8 cellular contexts compared by ENCODE assay signal in genomic region chr19:44653977-44654784, GRCh38. TPM values are rescaled to one million over a fixed set of nuclear protein-coding genes. Genes with fewer than 3 reads are reported as not detected.
DNase-seq lines count a peak whose midpoint lies in the region; ATAC-seq, FAIRE-seq and TF ChIP-seq lines count a peak whose summit lies in the region.

No MANE protein-coding gene starts in this region.

- H3K9ac ChIP-seq in HepG2 (ENCODE audit: insufficient read depth, low read depth, low read length), result no peak overlapping the region

- H3K4me3 ChIP-seq in AG10803 (ENCODE audit: low read length) (no peak overlapping the region), HL-60 (replicated peaks; ENCODE audit: insufficient read depth, low read length) (no peak overlapping the region), bronchial epithelial cell (ENCODE audit: low read depth, low read length) (no peak overlapping the region), HepG2 (replicated peaks in 1 of 3; ENCODE audit: insufficient read depth in 1 of 3, low read depth in 2 of 3, low read length in 3 of 3) (no peak overlapping the region)

- no peaks in the 10 kb centered on the region for H3K79me2 ChIP-seq in HepG2 (ENCODE audit: insufficient read depth, low read length)

- no peak for TF ChIP-seq POLR2A in HepG2 (IDR thresholded peaks at IDR 0.05; ENCODE audit: insufficient read depth in 1 of 2, low read depth in 2 of 2, low read length in 2 of 2)

- FAIRE-seq in bronchial epithelial cell (lab: Jason Lieb, UNC) (no peak), HepG2 (lab: Jason Lieb, UNC) (no peak)

- H3K36me3 ChIP-seq in bronchial epithelial cell (ENCODE audit: control insufficient read depth, insufficient read depth, low read length), result peaks cover 32% of the 10 kb centered on the region
- peaks cover 48 to 85% of the 10 kb centered on the region in 2 experiments for H3K36me3 ChIP-seq in HepG2 (replicated peaks in 1 of 2; ENCODE audit: control insufficient read depth in 1 of 2, insufficient read depth in 2 of 2, low read length in 2 of 2)

- peak; percentile 75 for ATAC-seq in HepG2

- H2AFZ ChIP-seq in HepG2 (ENCODE audit: low read length), result no peak overlapping the region

- no peak overlapping the region for H3K4me2 ChIP-seq in HepG2 (ENCODE audit: low read depth, low read length)

- H3K4me1 ChIP-seq in HepG2 (ENCODE audit: insufficient read depth, low read length), result no peaks in the 10 kb centered on the region

- no peak for TF ChIP-seq EP300 in HepG2 (IDR thresholded peaks at IDR 0.05; ENCODE audit: low read depth in 2 of 2, low read length in 2 of 2)
- TF ChIP-seq EP300 in HepG2 (CRISPR knock-in tag; IDR thresholded peaks at IDR 0.05; ENCODE audit: borderline replicate concordance), result no peak

- no peaks in the 10 kb centered on the region for H4K20me1 ChIP-seq in HepG2 (ENCODE audit: insufficient read depth, low read length)

- peak; percentile 50; the same call in 1 of the 2 replicates for TF ChIP-seq RAD21 in HepG2 (CRISPR knock-in tag; IDR thresholded peaks at IDR 0.05)

- intact Hi-C loops in HepG2 (cut with micrococcal nuclease; ENCODE audit: unreplicated experiment), result no loop called here

- TF ChIP-seq CTCF in AG10803 (conservative IDR thresholded peaks at IDR 0.05; ENCODE audit: low read length), result peak; percentile 70
- peak; percentile 74 for TF ChIP-seq CTCF in HL-60 (IDR thresholded peaks at IDR 0.05; ENCODE audit: insufficient read depth, low read length)
- TF ChIP-seq CTCF in VCaP (conservative IDR thresholded peaks at IDR 0.05), result peak; percentile 89
- peak; percentile 83 for TF ChIP-seq CTCF in bronchial epithelial cell (IDR thresholded peaks at IDR 0.05; ENCODE audit: insufficient read depth, low read length, severe bottlenecking)
- TF ChIP-seq CTCF in HepG2 (CRISPR knock-in tag; IDR thresholded peaks at IDR 0.05), result peak; percentile 80

- H3K27ac ChIP-seq in HL-60 (replicated peaks), result no peak overlapping the region
- H3K27ac ChIP-seq in VCaP, result no peak overlapping the region
- H3K27ac ChIP-seq in HepG2 (ENCODE audit: extremely low read length, insufficient read depth, low read length), result no peak overlapping the region

- H3K27me3 ChIP-seq in HL-60 (ENCODE audit: insufficient read depth, poor library complexity, severe bottlenecking) (no peaks in the 10 kb centered on the region), bronchial epithelial cell (ENCODE audit: control insufficient read depth, insufficient read depth, low read length) (no peaks in the 10 kb centered on the region), HepG2 (ENCODE audit: control insufficient read depth in 1 of 2, insufficient read depth in 2 of 2, low read length in 2 of 2) (no peaks in the 10 kb centered on the region)

- WGBS in HepG2 (ENCODE audit: low lambda C conversion rate), result 80% methylated on average over 16 of the region's 16 CpGs

- H3K9me3 ChIP-seq in HepG2 (ENCODE audit: low read length), result no peaks in the 10 kb centered on the region

- in situ Hi-C loops in HepG2 (cut with HindIII; ENCODE audit: extremely low pct_ligation_motif_present, low pct_unique_long_range_greater_than_20kb), result no loop called here

- BruUV-seq in HepG2 (replicated peaks; lab: Mats Ljungman, UMichigan), result TSS peak; percentile 27

- POLR2A ChIA-PET in HepG2 (lab: Yijun Ruan, JAX), result interaction anchor here (0.6 to 3.4 kb wide), 10 partner anchors 9 to 83 kb away, joined by 3 to 22 read pairs (median 6); partner anchors contain the start of genes IGSF23 and PVR

- DNase-seq in AG10803 (ENCODE audit: low read depth) (peak; percentile 63), GM19240 (ENCODE audit: insufficient read length, low spot score) (peak; percentile 92), HL-60 (ENCODE audit: low read depth in 1 of 2, low spot score in 1 of 2) (peak; percentile 46 to 85), bronchial epithelial cell (ENCODE audit: low read depth) (peak; percentile 56), HepG2 (ENCODE audit: low spot score) (peak; percentile 36), SHP77 treated with DMSO at 0.1 percent for 48 hours (lab: John Stamatoyannopoulos, UW) (no peak)
- peak; percentile 48 for DNase-seq in stimulated activated CD8-positive, alpha-beta memory T cell treated with anti-CD3 and anti-CD28 coated beads, Interleukin-15, amount 100 ng/mL, for 1 hour (ENCODE audit: low read depth)

- CTCF ChIA-PET in HepG2 (lab: Yijun Ruan, JAX; ENCODE audit: low intra/inter-chr PET ratio, low total read pairs), result interaction anchor here (1.9 to 5.4 kb wide), 3 partner anchors 43 to 83 kb away, joined by 5 to 45 read pairs (median 21); no protein-coding TSS in a partner anchor

RNA-seq across cellular contexts. Expression of gene PVR, which starts 10.5 kb away (rescaled TPM):
- total RNA-seq in bronchial epithelial cell (84.6 and 102 TPM in 2 replicates), HepG2 (2016; rRNA removed; fragmentation: Illumina TruSeq; extraction: Trizol) (18.4 and 43.4 TPM in 2 replicates)
- 5.4 and 5.5 TPM in 2 replicates for total RNA-seq in HepG2 (2016; cell fraction: cytosol; rRNA removed; fragmentation: Illumina TruSeq; extraction: Trizol; ENCODE audit: low read depth)
- total RNA-seq in HepG2 (2016; cell fraction: insoluble cytoplasmic fraction; rRNA removed; fragmentation: Illumina TruSeq; extraction: Trizol), result 16.1 and 39.6 TPM in 2 replicates
- total RNA-seq in HepG2 (2016; cell fraction: membrane; rRNA removed; fragmentation: Illumina TruSeq; extraction: Trizol), result 18.0 and 18.1 TPM in 2 replicates
- total RNA-seq in HepG2 (2016; cell fraction: nucleus; rRNA removed; fragmentation: Illumina TruSeq; extraction: Trizol), result 37.4 and 45.5 TPM in 2 replicates
- polyA plus RNA-seq in HepG2 (2011; rRNA removed), result 46.6 and 59.5 TPM in 2 replicates
- 53.0 and 55.6 TPM in 2 replicates for polyA plus RNA-seq in HepG2 (2011; cell fraction: cytosol; rRNA removed)
- 60.5 and 72.7 TPM in 2 replicates for polyA plus RNA-seq in HepG2 (2011; cell fraction: nucleus; rRNA removed)
- polyA plus RNA-seq in HepG2 (2012), result 26.0 and 35.8 TPM in 2 replicates
- 4.1 and 4.5 TPM in 2 replicates for polyA plus RNA-seq in HepG2 (2016; cell fraction: cytosol; fragmentation: Illumina TruSeq; extraction: Trizol; ENCODE audit: low read depth)
- 14.1 and 16.5 TPM in 2 replicates for polyA plus RNA-seq in HepG2 (2016; cell fraction: insoluble cytoplasmic fraction; fragmentation: Illumina TruSeq; extraction: Trizol; ENCODE audit: low read depth)
- polyA plus RNA-seq in HepG2 (2016; cell fraction: membrane; fragmentation: Illumina TruSeq; extraction: Trizol; ENCODE audit: low read depth), result 9.4 and 9.9 TPM in 2 replicates
- 59.3 and 60.4 TPM in 2 replicates for polyA plus RNA-seq in HepG2 (2016; cell fraction: nucleus; fragmentation: Illumina TruSeq; extraction: Trizol; ENCODE audit: insufficient read depth, low read depth)
- polyA minus RNA-seq in HepG2 (2011; rRNA and poly(A)+ RNA removed; ENCODE audit: low replicate concordance), result 69.1 and 105 TPM in 2 replicates
- polyA minus RNA-seq in HepG2 (2011; cell fraction: cytosol; rRNA and poly(A)+ RNA removed), result 34.7 and 43.2 TPM in 2 replicates
- polyA minus RNA-seq in HepG2 (2011; cell fraction: nucleus; rRNA and poly(A)+ RNA removed), result 56.0 and 67.4 TPM in 2 replicates

RNA-seq across cellular contexts. Expression of gene CEACAM19, which starts 17.1 kb away (rescaled TPM):
- total RNA-seq in bronchial epithelial cell (0.53 and 2.7 TPM in 2 replicates), HepG2 (2016; rRNA removed; fragmentation: Illumina TruSeq; extraction: Trizol) (0.66 and 1.3 TPM in 2 replicates)
- 0.18 and 0.30 TPM in 2 replicates for total RNA-seq in HepG2 (2016; cell fraction: cytosol; rRNA removed; fragmentation: Illumina TruSeq; extraction: Trizol; ENCODE audit: low read depth)
- total RNA-seq in HepG2 (2016; cell fraction: insoluble cytoplasmic fraction; rRNA removed; fragmentation: Illumina TruSeq; extraction: Trizol), result 0.22 and 1.3 TPM in 2 replicates
- total RNA-seq in HepG2 (2016; cell fraction: membrane; rRNA removed; fragmentation: Illumina TruSeq; extraction: Trizol), result 0.38 and 0.65 TPM in 2 replicates
- total RNA-seq in HepG2 (2016; cell fraction: nucleus; rRNA removed; fragmentation: Illumina TruSeq; extraction: Trizol), result 2.7 and 2.8 TPM in 2 replicates
- 4.0 and 6.3 TPM in 2 replicates for polyA plus RNA-seq in HepG2 (2011; rRNA removed)
- polyA plus RNA-seq in HepG2 (2011; cell fraction: cytosol; rRNA removed), result 1.3 and 1.5 TPM in 2 replicates
- 16.3 and 18.1 TPM in 2 replicates for polyA plus RNA-seq in HepG2 (2011; cell fraction: nucleus; rRNA removed)
- polyA plus RNA-seq in HepG2 (2012), result 4.6 and 6.9 TPM in 2 replicates
- polyA plus RNA-seq in HepG2 (2016; cell fraction: cytosol; fragmentation: Illumina TruSeq; extraction: Trizol; ENCODE audit: low read depth), result 0.32 and 0.38 TPM in 2 replicates
- polyA plus RNA-seq in HepG2 (2016; cell fraction: insoluble cytoplasmic fraction; fragmentation: Illumina TruSeq; extraction: Trizol; ENCODE audit: low read depth), result 0.47 and 0.99 TPM in 2 replicates
- 0.88 and 0.98 TPM in 2 replicates for polyA plus RNA-seq in HepG2 (2016; cell fraction: membrane; fragmentation: Illumina TruSeq; extraction: Trizol; ENCODE audit: low read depth)
- 11.9 and 13.8 TPM in 2 replicates for polyA plus RNA-seq in HepG2 (2016; cell fraction: nucleus; fragmentation: Illumina TruSeq; extraction: Trizol; ENCODE audit: insufficient read depth, low read depth)
- polyA minus RNA-seq in HepG2 (2011; rRNA and poly(A)+ RNA removed; ENCODE audit: low replicate concordance), result 6.6 and 9.0 TPM in 2 replicates
- polyA minus RNA-seq in HepG2 (2011; cell fraction: cytosol; rRNA and poly(A)+ RNA removed), result 0.59 and 0.88 TPM in 2 replicates
- 11.7 and 11.8 TPM in 2 replicates for polyA minus RNA-seq in HepG2 (2011; cell fraction: nucleus; rRNA and poly(A)+ RNA removed)

RNA-seq across cellular contexts. Expression of gene IGSF23, which starts 40.8 kb away (rescaled TPM):
- total RNA-seq in bronchial epithelial cell (not detected in 2 replicates), HepG2 (2016; rRNA removed; fragmentation: Illumina TruSeq; extraction: Trizol) (2.3 and 3.4 TPM in 2 replicates)
- 2.7 and 3.5 TPM in 2 replicates for total RNA-seq in HepG2 (2016; cell fraction: cytosol; rRNA removed; fragmentation: Illumina TruSeq; extraction: Trizol; ENCODE audit: low read depth)
- total RNA-seq in HepG2 (2016; cell fraction: insoluble cytoplasmic fraction; rRNA removed; fragmentation: Illumina TruSeq; extraction: Trizol), result 2.3 and 3.6 TPM in 2 replicates
- total RNA-seq in HepG2 (2016; cell fraction: membrane; rRNA removed; fragmentation: Illumina TruSeq; extraction: Trizol), result 3.3 and 4.5 TPM in 2 replicates
- total RNA-seq in HepG2 (2016; cell fraction: nucleus; rRNA removed; fragmentation: Illumina TruSeq; extraction: Trizol), result 2.9 and 3.3 TPM in 2 replicates
- polyA plus RNA-seq in HepG2 (2011; rRNA removed), result 8.8 and 13.2 TPM in 2 replicates
- 4.8 and 4.9 TPM in 2 replicates for polyA plus RNA-seq in HepG2 (2011; cell fraction: cytosol; rRNA removed)
- polyA plus RNA-seq in HepG2 (2011; cell fraction: nucleus; rRNA removed), result 2.1 and 7.8 TPM in 2 replicates
- polyA plus RNA-seq in HepG2 (2012), result 6.8 and 14.5 TPM in 2 replicates
- polyA plus RNA-seq in HepG2 (2016; cell fraction: cytosol; fragmentation: Illumina TruSeq; extraction: Trizol; ENCODE audit: low read depth), result 2.5 and 3.3 TPM in 2 replicates
- polyA plus RNA-seq in HepG2 (2016; cell fraction: insoluble cytoplasmic fraction; fragmentation: Illumina TruSeq; extraction: Trizol; ENCODE audit: low read depth), result 1.6 and 3.8 TPM in 2 replicates
- 3.3 and 3.9 TPM in 2 replicates for polyA plus RNA-seq in HepG2 (2016; cell fraction: membrane; fragmentation: Illumina TruSeq; extraction: Trizol; ENCODE audit: low read depth)
- 2.7 and 4.2 TPM in 2 replicates for polyA plus RNA-seq in HepG2 (2016; cell fraction: nucleus; fragmentation: Illumina TruSeq; extraction: Trizol; ENCODE audit: insufficient read depth, low read depth)
- 23.1 TPM in 1 of 2 replicates, not detected in the other for polyA minus RNA-seq in HepG2 (2011; rRNA and poly(A)+ RNA removed; ENCODE audit: low replicate concordance)
- polyA minus RNA-seq in HepG2 (2011; cell fraction: cytosol; rRNA and poly(A)+ RNA removed), result 0.99 and 1.8 TPM in 2 replicates
- 3.9 and 9.3 TPM in 2 replicates for polyA minus RNA-seq in HepG2 (2011; cell fraction: nucleus; rRNA and poly(A)+ RNA removed)

RNA-seq across cellular contexts. Expression of gene CEACAM16, which starts 44.8 kb away (rescaled TPM):
- not detected in 2 replicates for total RNA-seq in bronchial epithelial cell
- not detected in 2 replicates for total RNA-seq in HepG2 (2016; rRNA removed; fragmentation: Illumina TruSeq; extraction: Trizol)
- not detected in 2 replicates for total RNA-seq in HepG2 (2016; cell fraction: cytosol; rRNA removed; fragmentation: Illumina TruSeq; extraction: Trizol; ENCODE audit: low read depth)
- total RNA-seq in HepG2 (2016; cell fraction: insoluble cytoplasmic fraction; rRNA removed; fragmentation: Illumina TruSeq; extraction: Trizol), result not detected in 2 replicates
- not detected in 2 replicates for total RNA-seq in HepG2 (2016; cell fraction: membrane; rRNA removed; fragmentation: Illumina TruSeq; extraction: Trizol)
- not detected in 2 replicates for total RNA-seq in HepG2 (2016; cell fraction: nucleus; rRNA removed; fragmentation: Illumina TruSeq; extraction: Trizol)
- polyA plus RNA-seq in HepG2 (2011; rRNA removed), result not detected in 2 replicates
- polyA plus RNA-seq in HepG2 (2011; cell fraction: cytosol; rRNA removed), result not detected in 2 replicates
- polyA plus RNA-seq in HepG2 (2011; cell fraction: nucleus; rRNA removed), result not detected in 2 replicates
- polyA plus RNA-seq in HepG2 (2012), result not detected in 2 replicates
- polyA plus RNA-seq in HepG2 (2016; cell fraction: cytosol; fragmentation: Illumina TruSeq; extraction: Trizol; ENCODE audit: low read depth), result not detected in 2 replicates
- polyA plus RNA-seq in HepG2 (2016; cell fraction: insoluble cytoplasmic fraction; fragmentation: Illumina TruSeq; extraction: Trizol; ENCODE audit: low read depth), result not detected in 2 replicates
- not detected in 2 replicates for polyA plus RNA-seq in HepG2 (2016; cell fraction: membrane; fragmentation: Illumina TruSeq; extraction: Trizol; ENCODE audit: low read depth)
- not detected in 2 replicates for polyA plus RNA-seq in HepG2 (2016; cell fraction: nucleus; fragmentation: Illumina TruSeq; extraction: Trizol; ENCODE audit: insufficient read depth, low read depth)
- not detected in 2 replicates for polyA minus RNA-seq in HepG2 (2011; rRNA and poly(A)+ RNA removed; ENCODE audit: low replicate concordance)
- not detected in 2 replicates for polyA minus RNA-seq in HepG2 (2011; cell fraction: cytosol; rRNA and poly(A)+ RNA removed)
- not detected in 2 replicates for polyA minus RNA-seq in HepG2 (2011; cell fraction: nucleus; rRNA and poly(A)+ RNA removed)
